ENCODE assay signal across 1 cellular context in genomic region chr2:9258953-9259399, GRCh38.
TF ChIP-seq lines count a peak whose summit lies in the region.

No MANE protein-coding gene starts in this region.

TF ChIP-seq in H1, 55 proteins besides CTCF, POLR2A, EP300 and RAD21:
- no peak for TF ChIP-seq E2F6 (IDR thresholded peaks at IDR 0.05)
- TF ChIP-seq RBBP5 (IDR thresholded peaks at IDR 0.05; ENCODE audit: borderline replicate concordance, low read depth, low read length) = no peak
- TF ChIP-seq JUN (IDR thresholded peaks at IDR 0.05; ENCODE audit: low read depth, low read length) = no peak
- TF ChIP-seq CEBPB (IDR thresholded peaks at IDR 0.05; ENCODE audit: low read depth, low read length) = no peak
- no peak for TF ChIP-seq KDM1A (IDR thresholded peaks at IDR 0.05; ENCODE audit: borderline replicate concordance, low read length)
- TF ChIP-seq CHD2 (IDR thresholded peaks at IDR 0.05; ENCODE audit: low read length) = no peak
- no peak for TF ChIP-seq CHD1 (IDR thresholded peaks at IDR 0.05; ENCODE audit: low read depth, low read length)
- no peak for TF ChIP-seq TAF1 (IDR thresholded peaks at IDR 0.05; ENCODE audit: low read depth, low read length)
- TF ChIP-seq CHD7 (IDR thresholded peaks at IDR 0.05; ENCODE audit: insufficient replicate concordance, low read length) = no peak
